Comparison of ENCODE assay signal across 19 cellular contexts in genomic region chr9:3500044-3500443, GRCh38. TPM values are rescaled to one million over a fixed set of nuclear protein-coding genes. Genes with fewer than 3 reads are reported as not detected.
A peak's percentile ranks its signal among the peaks of the same experiment; 100 is the strongest.
DNase-seq lines count a peak whose midpoint lies in the region; ATAC-seq, FAIRE-seq and TF ChIP-seq lines count a peak whose summit lies in the region.
"Had no signal": no experiment of that assay in that cellular context is flagged by ENCODE, and none has a peak within 500 bp of the region (broad histone marks: within the 10 kb centered on the region; RNA-seq: fewer than 3 reads in every experiment).

No MANE protein-coding gene starts in this region.

- CTCF ChIA-PET in activated CD4-positive, alpha-beta T cell treated with anti-CD3 and anti-CD28 coated beads for 36 hours (lab: Charles Lee) = interaction anchor here (0.7 kb wide), 1 partner anchor 1494 kb away, joined by 4 read pairs; no protein-coding TSS in a partner anchor

- no peak overlapping the region for H2AFZ ChIP-seq in H9 (ENCODE audit: low read length)
- H2AFZ ChIP-seq in astrocyte (ENCODE audit: low read depth, low read length) = no peak overlapping the region
- H2AFZ ChIP-seq: hepatocyte had no signal

- H3K14ac ChIP-seq in H9 (ENCODE audit: insufficient read depth, low read length) = no peak overlapping the region

- H2AK5ac ChIP-seq in H9 (ENCODE audit: insufficient read length, low read length) = no peak overlapping the region

- H3K79me2 ChIP-seq in H9 (ENCODE audit: insufficient read depth, low read length) (no peaks in the 10 kb centered on the region; the same call in 1 of the 2 replicates), astrocyte (ENCODE audit: insufficient read depth, low read length) (no peaks in the 10 kb centered on the region)

- TF ChIP-seq POLR2A in gastrocnemius medialis (IDR thresholded peaks at IDR 0.05) = no peak

- H3K23ac ChIP-seq in H9 (ENCODE audit: insufficient read length, low read depth, low read length) = no peak overlapping the region

- H4K91ac ChIP-seq in H9 (ENCODE audit: insufficient read length, low read depth, low read length) = no peak overlapping the region

- peak overlapping the region; percentile 4 for H3K27ac Mint-ChIP-seq in activated CD4-positive, alpha-beta T cell treated with anti-CD3 and anti-CD28 coated beads for 36 hours
- H3K27ac Mint-ChIP-seq in H9 = peak overlapping the region; percentile 15 to 77 (median 25); a peak in 5 of 7 replicates
- no peak overlapping the region for H3K27ac Mint-ChIP-seq in astrocyte (ENCODE audit: unreplicated experiment)
- H3K27ac Mint-ChIP-seq in chondrocyte (ENCODE audit: unreplicated experiment) = no peak overlapping the region
- H3K27ac Mint-ChIP-seq: natural killer cell had no signal

- no CpG with 5 or more reads among the region's 4 CpGs for WGBS in H9 (ENCODE audit: extremely low coverage, insufficient read length, low lambda C conversion rate)

- H3K4me1 ChIP-seq in H9 (ENCODE audit: insufficient read depth, low read length) (no peaks in the 10 kb centered on the region), astrocyte (ENCODE audit: insufficient read depth, low read length) (peaks cover 26% of the 10 kb centered on the region), gastrocnemius medialis (peaks cover 25 to 52% of the 10 kb centered on the region in 2 donors)

- no peak overlapping the region for H2BK15ac ChIP-seq in H9 (ENCODE audit: low read depth, low read length)

- in situ Hi-C loops in gastrocnemius medialis (cut with MboI; ENCODE audit: low sequenced_read_pairs in 4 of 4) = no loop called here

- H3K27ac ChIP-seq in H9 (ENCODE audit: insufficient read length, low read depth, low read length) = no peak overlapping the region
- no peak overlapping the region for H3K27ac ChIP-seq in astrocyte (ENCODE audit: low read depth, low read length)
- H3K27ac ChIP-seq in gastrocnemius medialis = peak overlapping the region; percentile 63 to 81 (median 72)
- H3K27ac ChIP-seq: hepatocyte had no signal

- no peak overlapping the region for H3K4ac ChIP-seq in H9 (ENCODE audit: low read depth, low read length)

- H3K9me3 Mint-ChIP-seq in activated CD4-positive, alpha-beta T cell treated with anti-CD3 and anti-CD28 coated beads for 36 hours (ENCODE audit: low read depth) = no peaks in the 10 kb centered on the region
- H3K9me3 Mint-ChIP-seq in H9 = no peaks in the 10 kb centered on the region
- H3K9me3 Mint-ChIP-seq in astrocyte (ENCODE audit: unreplicated experiment) = no peaks in the 10 kb centered on the region
- H3K9me3 Mint-ChIP-seq in chondrocyte (ENCODE audit: low read depth) = no peaks in the 10 kb centered on the region
- H3K9me3 Mint-ChIP-seq: natural killer cell had no signal

- no peaks in the 10 kb centered on the region for H3K23me2 ChIP-seq in H9 (ENCODE audit: insufficient read length, low read depth, low read length, poor library complexity, severe bottlenecking)

- DNase-seq in activated CD4-positive, alpha-beta T cell treated with anti-CD3 and anti-CD28 coated beads for 36 hours = no peak
- DNase-seq in activated CD4-positive, alpha-beta T cell treated with anti-CD3 and anti-CD28 coated beads for 48 hours = no peak
- DNase-seq in H9 (no peak), astrocyte (ENCODE audit: low read depth) (no peak), gastrocnemius medialis (no peak), chondrocyte (ENCODE audit: low spot score) (no peak), foreskin fibroblast (no peak), sciatic nerve (ENCODE audit: low spot score) (no peak)
- DNase-seq: activated effector memory CD4-positive, alpha-beta T cell treated with anti-CD3 and anti-CD28 coated beads, Interleukin-2, amount 50 U/mL, for 16 hours; C1 segment of cervical spinal cord; kidney; mesenchymal stem cell; MM.1S; natural killer cell; NCI-H1694 treated with DMSO at 0.1 percent for 48 hours; NCI-H345; stimulated activated CD4-positive, alpha-beta T cell treated with anti-CD3 and anti-CD28 coated beads, Interleukin-12 subunit alpha, Interleukin-12 subunit beta, amount 100 ng/mL, for 4 hours had no signal

- no peak for ATAC-seq in activated CD4-positive, alpha-beta T cell treated with anti-CD3 and anti-CD28 coated beads for 36 hours
- ATAC-seq in gastrocnemius medialis (peak; percentile 40 to 57), sciatic nerve (no peak)
- ATAC-seq: HepG2, natural killer cell had no signal

- POLR2A ChIA-PET in activated CD4-positive, alpha-beta T cell treated with anti-CD3 and anti-CD28 coated beads for 36 hours (lab: Charles Lee) = no interaction called here

- H3K79me1 ChIP-seq in H9 (ENCODE audit: insufficient read depth, low read depth, low read length, poor library complexity, severe bottlenecking) = no peaks in the 10 kb centered on the region

- no peak overlapping the region for H2BK5ac ChIP-seq in H9 (ENCODE audit: insufficient read length, low read length)

- H3K4me3 Mint-ChIP-seq in activated CD4-positive, alpha-beta T cell treated with anti-CD3 and anti-CD28 coated beads for 36 hours = no peak overlapping the region
- H3K4me3 Mint-ChIP-seq in H9 = no peak overlapping the region
- no peak overlapping the region for H3K4me3 Mint-ChIP-seq in astrocyte (ENCODE audit: unreplicated experiment)
- no peak overlapping the region for H3K4me3 Mint-ChIP-seq in chondrocyte (ENCODE audit: unreplicated experiment)
- H3K4me3 Mint-ChIP-seq: natural killer cell had no signal

- no peak for FAIRE-seq in astrocyte (lab: Jason Lieb, UNC)
- FAIRE-seq: HepG2, kidney had no signal

- H3K27me3 ChIP-seq in H9 (ENCODE audit: insufficient read depth, low read length) (no peaks in the 10 kb centered on the region), astrocyte (ENCODE audit: insufficient read depth, low read length) (no peaks in the 10 kb centered on the region), gastrocnemius medialis (no peaks in the 10 kb centered on the region)
- H3K27me3 ChIP-seq: hepatocyte had no signal

- H3K36me3 ChIP-seq in astrocyte (ENCODE audit: insufficient read depth, low read length) (no peaks in the 10 kb centered on the region), gastrocnemius medialis (no peaks in the 10 kb centered on the region)

- no peak overlapping the region for H2BK120ac ChIP-seq in H9 (ENCODE audit: low read depth, low read length, poor library complexity, severe bottlenecking)

- H3K9me3 ChIP-seq in H9 (ENCODE audit: control insufficient read depth, low read depth, low read length) (no peaks in the 10 kb centered on the region), astrocyte (ENCODE audit: insufficient read depth, low read depth, low read length) (no peaks in the 10 kb centered on the region), gastrocnemius medialis (no peaks in the 10 kb centered on the region)

- intact Hi-C loops in activated CD4-positive, alpha-beta T cell treated with anti-CD3 and anti-CD28 coated beads for 36 hours (cut with DNase I, micrococcal nuclease) = no loop called here
- intact Hi-C loops in gastrocnemius medialis (cut with DNase I; ENCODE audit: low total_unique reads) (no loop called here), sciatic nerve (cut with DNase I) (no loop called here)

- H3K4me1 Mint-ChIP-seq in activated CD4-positive, alpha-beta T cell treated with anti-CD3 and anti-CD28 coated beads for 36 hours = peaks cover 31% of the 10 kb centered on the region
- H3K4me1 Mint-ChIP-seq in H9 = peaks cover 11 to 20% of the 10 kb centered on the region in 2 experiments
- H3K4me1 Mint-ChIP-seq in astrocyte (ENCODE audit: low read depth, unreplicated experiment) = peaks cover 27% of the 10 kb centered on the region
- H3K4me1 Mint-ChIP-seq in chondrocyte (ENCODE audit: low read depth) = peaks cover 48% of the 10 kb centered on the region

- TF ChIP-seq CTCF in H9 (conservative IDR thresholded peaks at IDR 0.05) (no peak), astrocyte (IDR thresholded peaks at IDR 0.05; ENCODE audit: insufficient read depth, low read depth, low read length) (no peak), gastrocnemius medialis (IDR thresholded peaks at IDR 0.05 in 4 of 5, conservative IDR thresholded peaks at IDR 0.05 in 1 of 5) (no peak), chondrocyte (IDR thresholded peaks at IDR 0.05) (no peak), foreskin fibroblast (IDR thresholded peaks at IDR 0.05; ENCODE audit: low read depth, low read length) (no peak)

- H3K4me3 ChIP-seq in astrocyte (ENCODE audit: insufficient read depth, low read depth, low read length) (no peak overlapping the region), gastrocnemius medialis (peak overlapping the region in 3 of 4 donors; percentile 0 to 44 (median 18)), foreskin fibroblast (ENCODE audit: low read depth in 1 of 2, low read length in 2 of 2) (no peak overlapping the region)
- H3K4me3 ChIP-seq: hepatocyte had no signal

- no peak overlapping the region for H2BK20ac ChIP-seq in H9 (ENCODE audit: low read depth, low read length, poor library complexity, severe bottlenecking)

- no peak overlapping the region for H2BK12ac ChIP-seq in H9 (ENCODE audit: insufficient read length, low read depth, low read length)

- H3K36me3 Mint-ChIP-seq in activated CD4-positive, alpha-beta T cell treated with anti-CD3 and anti-CD28 coated beads for 36 hours (ENCODE audit: low read depth) = peaks cover 4% of the 10 kb centered on the region
- H3K36me3 Mint-ChIP-seq in H9 (ENCODE audit: insufficient read depth in 1 of 3, low read depth in 3 of 3) (no peaks in the 10 kb centered on the region), astrocyte (ENCODE audit: low read depth, unreplicated experiment) (no peaks in the 10 kb centered on the region), chondrocyte (ENCODE audit: low read depth) (no peaks in the 10 kb centered on the region)
- H3K36me3 Mint-ChIP-seq: natural killer cell had no signal

- H3K56ac ChIP-seq in H9 (ENCODE audit: insufficient read length, low read depth, low read length) = no peak overlapping the region

- no peak overlapping the region for H3K9ac ChIP-seq in H9 (ENCODE audit: extremely low read depth, insufficient read length, low read length)
- peak overlapping the region; percentile 39 for H3K9ac ChIP-seq in astrocyte (ENCODE audit: low read length)

- no peak overlapping the region for H4K5ac ChIP-seq in H9 (ENCODE audit: insufficient read length, low read depth, low read length)

- H4K20me1 ChIP-seq in H9 (ENCODE audit: control insufficient read depth, insufficient read depth, insufficient read length) = no peaks in the 10 kb centered on the region
- no peaks in the 10 kb centered on the region for H4K20me1 ChIP-seq in astrocyte (ENCODE audit: insufficient read depth, low read length)

- H3K27me3 Mint-ChIP-seq in activated CD4-positive, alpha-beta T cell treated with anti-CD3 and anti-CD28 coated beads for 36 hours = no peaks in the 10 kb centered on the region
- H3K27me3 Mint-ChIP-seq in H9 (ENCODE audit: low read depth) = no peaks in the 10 kb centered on the region
- no peaks in the 10 kb centered on the region for H3K27me3 Mint-ChIP-seq in astrocyte (ENCODE audit: low read depth, unreplicated experiment)
- no peaks in the 10 kb centered on the region for H3K27me3 Mint-ChIP-seq in chondrocyte (ENCODE audit: low read depth)

- H3T11ph ChIP-seq in H9 (ENCODE audit: low read length) = no peak overlapping the region

- H3K4me2 ChIP-seq in H9 (ENCODE audit: insufficient read depth, insufficient read length, low read length) = no peak overlapping the region
- peak overlapping the region; percentile 34 for H3K4me2 ChIP-seq in astrocyte (ENCODE audit: low read length)
- H3K4me2 ChIP-seq: hepatocyte had no signal

- H4K8ac ChIP-seq in H9 (replicated peaks; ENCODE audit: insufficient read length, low read depth, low read length) = no peak overlapping the region

- H3K18ac ChIP-seq in H9 (ENCODE audit: insufficient read length, low read depth, low read length) = no peak overlapping the region

RNA-seq across cellular contexts. Expression of gene RFX3, which starts 25.8 kb away (rescaled TPM):
- 10 to 100 TPM; 12.5 to 16.6 TPM for total RNA-seq in activated CD4-positive, alpha-beta T cell treated with anti-CD3 and anti-CD28 coated beads for 36 hours
- total RNA-seq in H9 (2021) (9.3 and 9.9 TPM in 2 replicates), astrocyte (12.1 and 12.6 TPM in 2 replicates), gastrocnemius medialis (10 to 100 TPM in 1 of 4 donors, 1 to 10 TPM in 3; 2.1 to 11.5 (median 7.3) TPM), chondrocyte (4.0 to 10.6 TPM (median 4.1 TPM) in 3 replicates), sciatic nerve (24.7 TPM)

Comparison
In these comparisons a context has a peak if more than half of its experiments do, and no peak if none do; other contexts are left out.
1. ATAC-seq: peak in gastrocnemius medialis (2 of 2); none in activated CD4-positive, alpha-beta T cell treated with anti-CD3 and anti-CD28 coated beads for 36 hours (single experiment) and sciatic nerve (single experiment).
2. H3K27ac Mint-ChIP-seq: peak in activated CD4-positive, alpha-beta T cell treated with anti-CD3 and anti-CD28 coated beads for 36 hours (single experiment) and H9 (3 of 3); none in astrocyte (single experiment) and chondrocyte (single experiment).
3. H3K27ac ChIP-seq: peak in gastrocnemius medialis (4 of 4); none in H9 (single experiment) and astrocyte (single experiment).
4. H3K4me3 ChIP-seq: peak in gastrocnemius medialis (3 of 4); none in astrocyte (single experiment) and foreskin fibroblast (0 of 2).